ENCODE assay signal across 1 cellular context in the genomic region with DNA sequence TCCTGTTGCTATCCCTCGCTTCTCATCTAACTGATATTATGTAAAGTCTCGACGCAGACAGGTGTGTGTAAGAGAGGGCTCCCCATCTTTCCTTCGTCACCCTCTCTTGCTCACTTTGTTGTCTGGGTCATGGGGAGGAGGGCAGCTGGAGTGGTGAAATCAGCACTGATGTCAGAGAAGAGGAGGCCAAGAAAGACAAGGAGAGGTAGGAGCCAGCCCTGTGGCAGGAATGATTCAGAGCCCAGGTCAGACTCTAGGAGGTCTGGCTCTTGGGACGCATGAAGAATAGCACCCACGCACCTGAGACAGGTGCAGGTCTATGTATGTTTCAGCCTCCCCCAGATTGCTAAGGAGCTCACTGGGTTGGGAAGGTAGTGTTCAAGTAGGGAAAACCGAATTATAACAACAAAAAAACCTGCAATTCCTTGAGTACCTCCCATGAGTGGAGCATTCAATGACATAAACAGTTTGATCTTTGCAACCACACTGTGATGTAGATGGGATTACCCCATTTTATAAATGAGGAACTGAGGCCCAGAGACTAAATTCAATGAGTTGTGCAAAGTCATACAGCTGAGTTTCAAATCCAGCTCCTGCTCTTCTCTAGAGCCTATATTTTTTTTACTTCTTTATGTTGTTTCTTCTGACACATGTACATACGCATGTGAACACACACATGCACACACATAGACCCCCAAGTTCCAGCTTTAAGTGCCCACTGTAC.
TF ChIP-seq lines count a peak whose summit lies in the region.

No MANE protein-coding gene starts in this region.

TF ChIP-seq in GM12878, 131 proteins besides CTCF, POLR2A, EP300 and RAD21 (continued from another document):
- TF ChIP-seq RELB (IDR thresholded peaks at IDR 0.05; ENCODE audit: low read depth) (peak; percentile 80), EZH2 (IDR thresholded peaks at IDR 0.05; ENCODE audit: borderline replicate concordance, control insufficient read depth, low read depth, low read length) (no peak), CEBPB (IDR thresholded peaks at IDR 0.05; ENCODE audit: borderline replicate concordance in 1 of 2, low read depth in 2 of 2, low read length in 2 of 2) (no peak), ZNF384 (IDR thresholded peaks at IDR 0.05; ENCODE audit: borderline replicate concordance, low read depth, low read length) (peak; percentile 65; the same call in 1 of the 2 replicates)
- TF ChIP-seq, protein P1, sequence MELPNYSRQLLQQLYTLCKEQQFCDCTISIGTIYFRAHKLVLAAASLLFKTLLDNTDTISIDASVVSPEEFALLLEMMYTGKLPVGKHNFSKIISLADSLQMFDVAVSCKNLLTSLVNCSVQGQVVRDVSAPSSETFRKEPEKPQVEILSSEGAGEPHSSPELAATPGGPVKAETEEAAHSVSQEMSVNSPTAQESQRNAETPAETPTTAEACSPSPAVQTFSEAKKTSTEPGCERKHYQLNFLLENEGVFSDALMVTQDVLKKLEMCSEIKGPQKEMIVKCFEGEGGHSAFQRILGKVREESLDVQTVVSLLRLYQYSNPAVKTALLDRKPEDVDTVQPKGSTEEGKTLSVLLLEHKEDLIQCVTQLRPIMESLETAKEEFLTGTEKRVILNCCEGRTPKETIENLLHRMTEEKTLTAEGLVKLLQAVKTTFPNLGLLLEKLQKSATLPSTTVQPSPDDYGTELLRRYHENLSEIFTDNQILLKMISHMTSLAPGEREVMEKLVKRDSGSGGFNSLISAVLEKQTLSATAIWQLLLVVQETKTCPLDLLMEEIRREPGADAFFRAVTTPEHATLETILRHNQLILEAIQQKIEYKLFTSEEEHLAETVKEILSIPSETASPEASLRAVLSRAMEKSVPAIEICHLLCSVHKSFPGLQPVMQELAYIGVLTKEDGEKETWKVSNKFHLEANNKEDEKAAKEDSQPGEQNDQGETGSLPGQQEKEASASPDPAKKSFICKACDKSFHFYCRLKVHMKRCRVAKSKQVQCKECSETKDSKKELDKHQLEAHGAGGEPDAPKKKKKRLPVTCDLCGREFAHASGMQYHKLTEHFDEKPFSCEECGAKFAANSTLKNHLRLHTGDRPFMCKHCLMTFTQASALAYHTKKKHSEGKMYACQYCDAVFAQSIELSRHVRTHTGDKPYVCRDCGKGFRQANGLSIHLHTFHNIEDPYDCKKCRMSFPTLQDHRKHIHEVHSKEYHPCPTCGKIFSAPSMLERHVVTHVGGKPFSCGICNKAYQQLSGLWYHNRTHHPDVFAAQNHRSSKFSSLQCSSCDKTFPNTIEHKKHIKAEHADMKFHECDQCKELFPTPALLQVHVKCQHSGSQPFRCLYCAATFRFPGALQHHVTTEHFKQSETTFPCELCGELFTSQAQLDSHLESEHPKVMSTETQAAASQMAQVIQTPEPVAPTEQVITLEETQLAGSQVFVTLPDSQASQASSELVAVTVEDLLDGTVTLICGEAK (IDR thresholded peaks at IDR 0.05; ENCODE audit: borderline replicate concordance), result peak; percentile 55; the same call in 1 of the 2 replicates
